Comparison of ENCODE assay signal across 8 cellular contexts in genomic region chr7:142711722-142712616, GRCh38. TPM values are rescaled to one million over a fixed set of nuclear protein-coding genes. Genes with fewer than 3 reads are reported as not detected.
A peak's percentile ranks its signal among the peaks of the same experiment; 100 is the strongest.
DNase-seq lines count a peak whose midpoint lies in the region; ATAC-seq and TF ChIP-seq lines count a peak whose summit lies in the region.

No MANE protein-coding gene starts in this region.

- peaks cover 6% of the 10 kb centered on the region; the same call in 1 of the 2 replicates for H3K27me3 ChIP-seq in SK-N-SH (ENCODE audit: insufficient read depth)
- H3K27me3 ChIP-seq in effector memory CD4-positive, alpha-beta T cell (replicated peaks; ENCODE audit: control insufficient read depth, insufficient read depth, low read length, poor library complexity, severe bottlenecking) = no peaks in the 10 kb centered on the region

- H3K27ac ChIP-seq in SK-N-SH (ENCODE audit: low read depth in 2 of 2, low read length in 1 of 2) = no peak overlapping the region
- H3K27ac ChIP-seq in effector memory CD4-positive, alpha-beta T cell (ENCODE audit: insufficient read depth, low read length, poor library complexity, severe bottlenecking) = peak overlapping the region; percentile 25

- H4K20me1 ChIP-seq in SK-N-SH (ENCODE audit: insufficient read depth) = no peaks in the 10 kb centered on the region

- ATAC-seq in GM18498 (IDR thresholded peaks at IDR 0.05; ENCODE audit: unreplicated experiment) (no peak), HG03460 (IDR thresholded peaks at IDR 0.05; ENCODE audit: unreplicated experiment) (no peak)

- no peak overlapping the region for H2AFZ ChIP-seq in SK-N-SH (ENCODE audit: low read depth)

- H3K9me3 Mint-ChIP-seq in progenitor cell of endocrine pancreas (ENCODE audit: low read depth) = no peaks in the 10 kb centered on the region

- no peaks in the 10 kb centered on the region for H3K9me2 ChIP-seq in SK-N-SH

- H3K27me3 Mint-ChIP-seq in progenitor cell of endocrine pancreas = peaks cover 8% of the 10 kb centered on the region

- H3K4me1 ChIP-seq in SK-N-SH (ENCODE audit: control insufficient read depth in 1 of 2, insufficient read depth in 2 of 2, low read depth in 1 of 2, low read length in 1 of 2) = no peaks in the 10 kb centered on the region; a peak in 1 of 4 replicates
- peaks cover 14% of the 10 kb centered on the region for H3K4me1 ChIP-seq in effector memory CD4-positive, alpha-beta T cell (ENCODE audit: control insufficient read depth, insufficient read depth, low read length, poor library complexity, severe bottlenecking)

- CTCF ChIA-PET in SK-N-SH (lab: Yijun Ruan, JAX) = interaction anchor here (0.6 to 6.1 kb wide), 45 partner anchors 9 to 224 kb away, joined by 3 to 76 read pairs (median 5); partner anchors contain the start of genes EPHB6 and PRSS2

- no peaks in the 10 kb centered on the region for H3K79me2 ChIP-seq in SK-N-SH (ENCODE audit: insufficient read depth)

- no peaks in the 10 kb centered on the region for H3K36me3 ChIP-seq in SK-N-SH (replicated peaks in 1 of 2; ENCODE audit: control insufficient read depth in 1 of 2, insufficient read depth in 2 of 2, low read length in 1 of 2)
- no peaks in the 10 kb centered on the region for H3K36me3 ChIP-seq in effector memory CD4-positive, alpha-beta T cell (ENCODE audit: control insufficient read depth, insufficient read depth, low read length)

- no peaks in the 10 kb centered on the region for H3F3A ChIP-seq in SK-N-SH (replicated peaks; ENCODE audit: insufficient read depth)

- no peak overlapping the region for H3K27ac Mint-ChIP-seq in progenitor cell of endocrine pancreas

- H3K36me3 Mint-ChIP-seq in progenitor cell of endocrine pancreas (ENCODE audit: insufficient read depth) = no peaks in the 10 kb centered on the region

- H3K4me1 Mint-ChIP-seq in progenitor cell of endocrine pancreas (ENCODE audit: low read depth) = no peaks in the 10 kb centered on the region

- H3K4me3 Mint-ChIP-seq in progenitor cell of endocrine pancreas (ENCODE audit: low read depth) = no peak overlapping the region

- TF ChIP-seq CTCF in SK-N-SH (IDR thresholded peaks at IDR 0.05) (peak; percentile 90), progenitor cell of endocrine pancreas (IDR thresholded peaks at IDR 0.05; ENCODE audit: unreplicated experiment) (peak; percentile 74)

- no peak overlapping the region for H3K4me2 ChIP-seq in SK-N-SH

- H3K4me3 ChIP-seq in SK-N-SH (ENCODE audit: low read depth in 2 of 2, low read length in 1 of 2) = no peak overlapping the region
- peak overlapping the region; percentile 35 for H3K4me3 ChIP-seq in effector memory CD4-positive, alpha-beta T cell (ENCODE audit: insufficient read depth, low read depth, low read length, poor library complexity, severe bottlenecking)

- no peak overlapping the region for H3K9ac ChIP-seq in SK-N-SH

- DNase-seq in COLO829 (ENCODE audit: low spot score) = peak; percentile 42
- peak; percentile 32 for DNase-seq in H4 (ENCODE audit: low spot score)
- peak; percentile 36 for DNase-seq in SK-N-SH
- peak in 1 of 3 donors; percentile 1 for DNase-seq in effector memory CD4-positive, alpha-beta T cell
- no peak for DNase-seq in progenitor cell of endocrine pancreas (ENCODE audit: low spot score, unreplicated experiment)
- no peak for DNase-seq in pons (ENCODE audit: low spot score)

- TF ChIP-seq EP300 in SK-N-SH (IDR thresholded peaks at IDR 0.05; ENCODE audit: borderline replicate concordance in 1 of 2, low read depth in 1 of 2, low read length in 1 of 2) = no peak

- 39% methylated on average over 18 of the region's 18 CpGs for WGBS in SK-N-SH (ENCODE audit: low lambda C conversion rate)

- peak; percentile 59 for TF ChIP-seq RAD21 in SK-N-SH (IDR thresholded peaks at IDR 0.05; ENCODE audit: low read length)

- H3K9me3 ChIP-seq in SK-N-SH = no peaks in the 10 kb centered on the region
- H3K9me3 ChIP-seq in effector memory CD4-positive, alpha-beta T cell (ENCODE audit: control insufficient read depth, low read length) = no peaks in the 10 kb centered on the region

- POLR2A ChIA-PET in SK-N-SH (lab: Yijun Ruan, JAX) = no interaction called here

TF ChIP-seq in SK-N-SH, 30 proteins besides CTCF, POLR2A, EP300 and RAD21:
- TF ChIP-seq CHD2 (IDR thresholded peaks at IDR 0.05; ENCODE audit: low read length, partially characterized antibody) = peak; percentile 21
- peak; percentile 54 for TF ChIP-seq SMC3 (IDR thresholded peaks at IDR 0.05; ENCODE audit: low read depth, low read length)
- TF ChIP-seq TCF12 (IDR thresholded peaks at IDR 0.05) = no peak
- TF ChIP-seq TAF1 (IDR thresholded peaks at IDR 0.05; ENCODE audit: borderline replicate concordance, low read depth, low read length) = no peak
TF ChIP-seq in SK-N-SH: peak in this region for 2.

RNA-seq across cellular contexts. Expression of gene PRSS1, which starts 37.3 kb away (rescaled TPM):
- total RNA-seq in H4 (2014; rRNA removed; shearing (Covaris generic)) = not detected in 2 replicates
- not detected in 2 replicates for polyA plus RNA-seq in SK-N-SH (2012; rRNA removed)
- polyA plus RNA-seq in SK-N-SH (2012; cell fraction: cytosol; rRNA removed) = not detected in 2 replicates
- polyA plus RNA-seq in SK-N-SH (2012; cell fraction: nucleus; rRNA removed) = not detected in 2 replicates
- 26.9 and 32.1 TPM in 2 replicates for total RNA-seq in progenitor cell of endocrine pancreas

RNA-seq across cellular contexts. Expression of gene PRSS2, which starts 58.8 kb away (rescaled TPM):
- not detected in 2 replicates for total RNA-seq in H4 (2014; rRNA removed; shearing (Covaris generic))
- polyA plus RNA-seq in SK-N-SH (2012; rRNA removed) = not detected in 2 replicates
- not detected in 2 replicates for polyA plus RNA-seq in SK-N-SH (2012; cell fraction: cytosol; rRNA removed)
- not detected in 2 replicates for polyA plus RNA-seq in SK-N-SH (2012; cell fraction: nucleus; rRNA removed)
- 3.9 and 5.3 TPM in 2 replicates for total RNA-seq in progenitor cell of endocrine pancreas

Comparison
In these comparisons a context has a peak if more than half of its experiments do, and no peak if none do; other contexts are left out.
1. DNase-seq: peak in COLO829 (single experiment), H4 (single experiment) and SK-N-SH (single experiment); none in progenitor cell of endocrine pancreas (single experiment) and pons (single experiment).
2. RNA of gene PRSS1, which starts 37.3 kb away (total RNA-seq): 26.9 to 32.1 TPM in progenitor cell of endocrine pancreas; not detected in H4; every median in the first group is over 10 times any median in the second.